In genomic region chr4:8409271-8410065, GRCh38 we compare ENCODE assay signal across 8 cellular contexts. TPM values are rescaled to one million over a fixed set of nuclear protein-coding genes. Genes with fewer than 3 reads are reported as not detected.
DNase-seq lines count a peak whose midpoint lies in the region; ATAC-seq and TF ChIP-seq lines count a peak whose summit lies in the region.

No MANE protein-coding gene starts in this region.

- peaks cover 21% of the 10 kb centered on the region for H3K4me1 ChIP-seq in CD4-positive, alpha-beta memory T cell (ENCODE audit: insufficient read depth, low read length)
- H3K4me1 ChIP-seq in Panc1 (ENCODE audit: control insufficient read depth, insufficient read depth, low read length): no peaks in the 10 kb centered on the region

- H3K27ac ChIP-seq in CD4-positive, alpha-beta memory T cell (ENCODE audit: low read depth, low read length): no peak overlapping the region
- no peak overlapping the region for H3K27ac ChIP-seq in Panc1 (ENCODE audit: low read length)

- in situ Hi-C loops in Panc1 (cut with HindIII; ENCODE audit: low pct_unique_long_range_greater_than_20kb, low sequenced_read_pairs): no loop called here

- POLR2A ChIA-PET in CD4-positive, alpha-beta memory T cell (lab: Charles Lee; ENCODE audit: partially characterized antibody): interaction anchor here (1.1 to 1.3 kb wide), 2 partner anchors 18 to 31 kb away, joined by 3 to 4 read pairs; partner anchors contain the start of genes ACOX3 and TRMT44
- POLR2A ChIA-PET in Panc1 (lab: Charles Lee): no interaction called here

- H3K9me3 Mint-ChIP-seq in CD4-positive, alpha-beta memory T cell: no peaks in the 10 kb centered on the region
- no peaks in the 10 kb centered on the region for H3K9me3 Mint-ChIP-seq in activated naive CD4-positive, alpha-beta T cell treated with anti-CD3 and anti-CD28 coated beads, Interleukin-2, amount 50 U/mL, for 72 hours
- H3K9me3 Mint-ChIP-seq in neural crest cell: peaks cover 5% of the 10 kb centered on the region

- no peaks in the 10 kb centered on the region for H3K27me3 ChIP-seq in CD4-positive, alpha-beta memory T cell (ENCODE audit: insufficient read depth, low read length)
- no peaks in the 10 kb centered on the region for H3K27me3 ChIP-seq in Panc1 (ENCODE audit: control insufficient read depth, insufficient read depth, low read length)

- peaks cover 15% of the 10 kb centered on the region for H3K36me3 ChIP-seq in CD4-positive, alpha-beta memory T cell (ENCODE audit: insufficient read depth, low read length)
- H3K36me3 ChIP-seq in Panc1 (ENCODE audit: control insufficient read depth, insufficient read depth, low read length): no peaks in the 10 kb centered on the region

- H3K4me1 Mint-ChIP-seq in CD4-positive, alpha-beta memory T cell: peaks cover 14 to 24% (median 20%) of the 10 kb centered on the region in 4 donors
- H3K4me1 Mint-ChIP-seq in neural crest cell: peaks cover 5% of the 10 kb centered on the region

- DNase-seq in CD4-positive, alpha-beta memory T cell: peak; percentile 56 to 89 (median 65)
- DNase-seq in Panc1 (ENCODE audit: low read depth, low spot score): no peak
- no peak for DNase-seq in activated naive CD4-positive, alpha-beta T cell treated with anti-CD3 and anti-CD28 coated beads, Interleukin-2, amount 50 U/mL, for 72 hours (ENCODE audit: low spot score in 2 of 2)
- no peak for DNase-seq in neural crest cell (ENCODE audit: low read depth, low spot score)
- DNase-seq in NCI-H1105 treated with DMSO at 0.1 percent for 48 hours (lab: John Stamatoyannopoulos, UW): no peak
- no peak for DNase-seq in NCI-H2107 treated with DMSO at 0.1 percent for 48 hours (lab: John Stamatoyannopoulos, UW; ENCODE audit: unreplicated experiment)

- no peaks in the 10 kb centered on the region for H3K27me3 Mint-ChIP-seq in CD4-positive, alpha-beta memory T cell
- no peaks in the 10 kb centered on the region for H3K27me3 Mint-ChIP-seq in neural crest cell (ENCODE audit: low read depth)

- intact Hi-C loops in CD4-positive, alpha-beta memory T cell (cut with micrococcal nuclease): no loop called here
- intact Hi-C loops in Panc1 (cut with micrococcal nuclease; ENCODE audit: unreplicated experiment): loop anchor here (10.0 kb wide), 1 partner anchor 235 kb away; no protein-coding TSS in a partner anchor

- no peak for TF ChIP-seq CTCF in Panc1 (IDR thresholded peaks at IDR 0.05)
- no peak for TF ChIP-seq CTCF in neural crest cell (conservative IDR thresholded peaks at IDR 0.05)

- H3K4me3 ChIP-seq in CD4-positive, alpha-beta memory T cell (ENCODE audit: low read length in 2 of 2): no peak overlapping the region
- H3K4me3 ChIP-seq in Panc1 (ENCODE audit: low read depth in 2 of 2, low read length in 2 of 2): no peak overlapping the region

- BruUV-seq in Panc1 (replicated peaks; lab: Mats Ljungman, UMichigan): no TSS peak

- peaks cover 22 to 40% of the 10 kb centered on the region in 2 donors for H3K36me3 Mint-ChIP-seq in CD4-positive, alpha-beta memory T cell
- peaks cover 0 to 8% of the 10 kb centered on the region in 2 donors for H3K36me3 Mint-ChIP-seq in activated naive CD4-positive, alpha-beta T cell treated with anti-CD3 and anti-CD28 coated beads, Interleukin-2, amount 50 U/mL, for 72 hours
- peaks cover 18% of the 10 kb centered on the region for H3K36me3 Mint-ChIP-seq in neural crest cell (ENCODE audit: low read depth)

- no peaks in the 10 kb centered on the region for H3K9me3 ChIP-seq in CD4-positive, alpha-beta memory T cell (ENCODE audit: control insufficient read depth in 1 of 2, low read length in 2 of 2)
- H3K9me3 ChIP-seq in Panc1 (ENCODE audit: control insufficient read depth, insufficient read depth, low read depth, low read length): no peaks in the 10 kb centered on the region

- H3K27ac Mint-ChIP-seq in CD4-positive, alpha-beta memory T cell: peak overlapping the region; percentile 72 to 91 (median 84)
- no peak overlapping the region for H3K27ac Mint-ChIP-seq in activated naive CD4-positive, alpha-beta T cell treated with anti-CD3 and anti-CD28 coated beads, Interleukin-2, amount 50 U/mL, for 72 hours
- H3K27ac Mint-ChIP-seq in neural crest cell (ENCODE audit: unreplicated experiment): peak overlapping the region; percentile 71

- peak overlapping the region in 1 of 8 donors; percentile 51 for H3K4me3 Mint-ChIP-seq in CD4-positive, alpha-beta memory T cell
- H3K4me3 Mint-ChIP-seq in neural crest cell: no peak overlapping the region

- peak; percentile 76 for ATAC-seq in Panc1
- ATAC-seq in activated naive CD4-positive, alpha-beta T cell treated with anti-CD3 and anti-CD28 coated beads, Interleukin-2, amount 50 U/mL, for 72 hours: peak; percentile 35 to 63
- ATAC-seq in GM18520 (IDR thresholded peaks at IDR 0.05; ENCODE audit: unreplicated experiment): no peak
- ATAC-seq in GM19397 (IDR thresholded peaks at IDR 0.05; ENCODE audit: unreplicated experiment): no peak

- CTCF ChIA-PET in CD4-positive, alpha-beta memory T cell (lab: Charles Lee; ENCODE audit: partially characterized antibody): interaction anchor here (0.8 to 1.3 kb wide), 2 partner anchors 12 to 233 kb away, joined by 3 to 6 read pairs; no protein-coding TSS in a partner anchor
- CTCF ChIA-PET in Panc1 (lab: Charles Lee): no interaction called here

RNA-seq across cellular contexts. Expression of gene ACOX3, which starts 31.1 kb away (rescaled TPM):
- 10 to 100 TPM; 16.3 to 17.3 TPM for total RNA-seq in CD4-positive, alpha-beta memory T cell
- polyA plus RNA-seq in CD4-positive, alpha-beta memory T cell: 10 to 100 TPM; 13.3 to 16.5 TPM
- total RNA-seq in Panc1 (2021; ENCODE audit: unreplicated experiment): 15.4 TPM
- 23.5 TPM for polyA plus RNA-seq in Panc1 (2012; ENCODE audit: insufficient read length)
- total RNA-seq in activated naive CD4-positive, alpha-beta T cell treated with anti-CD3 and anti-CD28 coated beads, Interleukin-2, amount 50 U/mL, for 72 hours: 10 to 100 TPM; 22.1 to 29.2 TPM
- 16.6 and 24.6 TPM in 2 replicates for total RNA-seq in neural crest cell

RNA-seq across cellular contexts. Expression of gene TRMT44, which starts 31.1 kb away (rescaled TPM):
- 10 to 100 TPM; 29.6 to 33.0 TPM for total RNA-seq in CD4-positive, alpha-beta memory T cell
- polyA plus RNA-seq in CD4-positive, alpha-beta memory T cell: 10 to 100 TPM in 1 of 2 donors, 1 to 10 TPM in 1; 4.3 to 11.7 TPM
- 10.8 TPM for total RNA-seq in Panc1 (2021; ENCODE audit: unreplicated experiment)
- polyA plus RNA-seq in Panc1 (2012; ENCODE audit: insufficient read length): 4.2 TPM
- 10 to 100 TPM; 19.9 to 24.8 TPM for total RNA-seq in activated naive CD4-positive, alpha-beta T cell treated with anti-CD3 and anti-CD28 coated beads, Interleukin-2, amount 50 U/mL, for 72 hours
- 20.1 and 24.7 TPM in 2 replicates for total RNA-seq in neural crest cell

Comparison
In these comparisons a context has a peak if more than half of its experiments do, and no peak if none do; other contexts are left out.
1. DNase-seq: peak in CD4-positive, alpha-beta memory T cell (5 of 5); none in Panc1 (single experiment), activated naive CD4-positive, alpha-beta T cell treated with anti-CD3 and anti-CD28 coated beads, Interleukin-2, amount 50 U/mL, for 72 hours (0 of 2), neural crest cell (single experiment), NCI-H1105 treated with DMSO at 0.1 percent for 48 hours (single experiment) and NCI-H2107 treated with DMSO at 0.1 percent for 48 hours (single experiment).
2. H3K27ac Mint-ChIP-seq: peak in CD4-positive, alpha-beta memory T cell (7 of 7) and neural crest cell (single experiment); none in activated naive CD4-positive, alpha-beta T cell treated with anti-CD3 and anti-CD28 coated beads, Interleukin-2, amount 50 U/mL, for 72 hours (0 of 2).
3. ATAC-seq: peak in Panc1 (single experiment) and activated naive CD4-positive, alpha-beta T cell treated with anti-CD3 and anti-CD28 coated beads, Interleukin-2, amount 50 U/mL, for 72 hours (2 of 2); none in GM18520 (single experiment) and GM19397 (single experiment).